In the genomic region with DNA sequence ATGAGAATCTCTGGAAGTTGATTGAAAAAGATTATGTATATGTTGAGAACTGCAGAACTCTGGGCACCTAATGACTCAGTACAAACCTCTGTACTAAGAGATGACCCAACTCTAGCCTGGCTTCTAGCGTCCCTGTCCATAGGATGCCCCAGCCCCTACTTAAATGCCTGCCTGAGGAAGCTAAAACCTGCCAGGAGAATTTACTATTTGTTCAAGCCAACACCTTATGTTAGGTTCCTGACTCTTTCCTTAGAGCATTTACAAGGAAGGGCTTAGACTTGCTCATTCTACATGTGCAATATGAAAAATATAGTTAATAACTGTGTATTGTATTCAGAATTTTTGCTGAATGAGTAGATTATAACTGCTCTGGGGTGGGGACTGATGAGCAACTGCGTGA, we compare ENCODE assay signal across 1 cellular context.
TF ChIP-seq lines count a peak whose summit lies in the region.

No MANE protein-coding gene starts in this region.

TF ChIP-seq in HepG2, 621 proteins besides CTCF, POLR2A, EP300 and RAD21 (continued from another document):
- TF ChIP-seq, protein P1, sequence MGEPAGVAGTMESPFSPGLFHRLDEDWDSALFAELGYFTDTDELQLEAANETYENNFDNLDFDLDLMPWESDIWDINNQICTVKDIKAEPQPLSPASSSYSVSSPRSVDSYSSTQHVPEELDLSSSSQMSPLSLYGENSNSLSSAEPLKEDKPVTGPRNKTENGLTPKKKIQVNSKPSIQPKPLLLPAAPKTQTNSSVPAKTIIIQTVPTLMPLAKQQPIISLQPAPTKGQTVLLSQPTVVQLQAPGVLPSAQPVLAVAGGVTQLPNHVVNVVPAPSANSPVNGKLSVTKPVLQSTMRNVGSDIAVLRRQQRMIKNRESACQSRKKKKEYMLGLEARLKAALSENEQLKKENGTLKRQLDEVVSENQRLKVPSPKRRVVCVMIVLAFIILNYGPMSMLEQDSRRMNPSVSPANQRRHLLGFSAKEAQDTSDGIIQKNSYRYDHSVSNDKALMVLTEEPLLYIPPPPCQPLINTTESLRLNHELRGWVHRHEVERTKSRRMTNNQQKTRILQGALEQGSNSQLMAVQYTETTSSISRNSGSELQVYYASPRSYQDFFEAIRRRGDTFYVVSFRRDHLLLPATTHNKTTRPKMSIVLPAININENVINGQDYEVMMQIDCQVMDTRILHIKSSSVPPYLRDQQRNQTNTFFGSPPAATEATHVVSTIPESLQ (CRISPR knock-in tag; conservative IDR thresholded peaks at IDR 0.05): no peak
- TF ChIP-seq, protein P2, sequence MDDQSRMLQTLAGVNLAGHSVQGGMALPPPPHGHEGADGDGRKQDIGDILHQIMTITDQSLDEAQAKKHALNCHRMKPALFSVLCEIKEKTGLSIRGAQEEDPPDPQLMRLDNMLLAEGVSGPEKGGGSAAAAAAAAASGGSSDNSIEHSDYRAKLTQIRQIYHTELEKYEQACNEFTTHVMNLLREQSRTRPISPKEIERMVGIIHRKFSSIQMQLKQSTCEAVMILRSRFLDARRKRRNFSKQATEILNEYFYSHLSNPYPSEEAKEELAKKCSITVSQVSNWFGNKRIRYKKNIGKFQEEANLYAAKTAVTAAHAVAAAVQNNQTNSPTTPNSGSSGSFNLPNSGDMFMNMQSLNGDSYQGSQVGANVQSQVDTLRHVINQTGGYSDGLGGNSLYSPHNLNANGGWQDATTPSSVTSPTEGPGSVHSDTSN (CRISPR knock-in tag; IDR thresholded peaks at IDR 0.05; ENCODE audit: borderline replicate concordance): no peak
- TF ChIP-seq, protein P3, sequence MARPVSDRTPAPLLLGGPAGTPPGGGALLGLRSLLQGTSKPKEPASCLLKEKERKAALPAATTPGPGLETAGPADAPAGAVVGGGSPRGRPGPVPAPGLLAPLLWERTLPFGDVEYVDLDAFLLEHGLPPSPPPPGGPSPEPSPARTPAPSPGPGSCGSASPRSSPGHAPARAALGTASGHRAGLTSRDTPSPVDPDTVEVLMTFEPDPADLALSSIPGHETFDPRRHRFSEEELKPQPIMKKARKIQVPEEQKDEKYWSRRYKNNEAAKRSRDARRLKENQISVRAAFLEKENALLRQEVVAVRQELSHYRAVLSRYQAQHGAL (CRISPR knock-in tag; IDR thresholded peaks at IDR 0.05; ENCODE audit: not compliant biosample characterization): no peak
- no peak for TF ChIP-seq ZMYM4 (CRISPR knock-in tag; IDR thresholded peaks at IDR 0.05)
- TF ChIP-seq, protein P4, sequence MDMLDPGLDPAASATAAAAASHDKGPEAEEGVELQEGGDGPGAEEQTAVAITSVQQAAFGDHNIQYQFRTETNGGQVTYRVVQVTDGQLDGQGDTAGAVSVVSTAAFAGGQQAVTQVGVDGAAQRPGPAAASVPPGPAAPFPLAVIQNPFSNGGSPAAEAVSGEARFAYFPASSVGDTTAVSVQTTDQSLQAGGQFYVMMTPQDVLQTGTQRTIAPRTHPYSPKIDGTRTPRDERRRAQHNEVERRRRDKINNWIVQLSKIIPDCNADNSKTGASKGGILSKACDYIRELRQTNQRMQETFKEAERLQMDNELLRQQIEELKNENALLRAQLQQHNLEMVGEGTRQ (IDR thresholded peaks at IDR 0.05; ENCODE audit: low read depth, low read length): no peak
- TF ChIP-seq, protein P4 (CRISPR knock-in tag; IDR thresholded peaks at IDR 0.05; ENCODE audit: borderline replicate concordance): no peak
- TF ChIP-seq ZNF777 (CRISPR knock-in tag; IDR thresholded peaks at IDR 0.05): no peak
- TF ChIP-seq, protein P5, sequence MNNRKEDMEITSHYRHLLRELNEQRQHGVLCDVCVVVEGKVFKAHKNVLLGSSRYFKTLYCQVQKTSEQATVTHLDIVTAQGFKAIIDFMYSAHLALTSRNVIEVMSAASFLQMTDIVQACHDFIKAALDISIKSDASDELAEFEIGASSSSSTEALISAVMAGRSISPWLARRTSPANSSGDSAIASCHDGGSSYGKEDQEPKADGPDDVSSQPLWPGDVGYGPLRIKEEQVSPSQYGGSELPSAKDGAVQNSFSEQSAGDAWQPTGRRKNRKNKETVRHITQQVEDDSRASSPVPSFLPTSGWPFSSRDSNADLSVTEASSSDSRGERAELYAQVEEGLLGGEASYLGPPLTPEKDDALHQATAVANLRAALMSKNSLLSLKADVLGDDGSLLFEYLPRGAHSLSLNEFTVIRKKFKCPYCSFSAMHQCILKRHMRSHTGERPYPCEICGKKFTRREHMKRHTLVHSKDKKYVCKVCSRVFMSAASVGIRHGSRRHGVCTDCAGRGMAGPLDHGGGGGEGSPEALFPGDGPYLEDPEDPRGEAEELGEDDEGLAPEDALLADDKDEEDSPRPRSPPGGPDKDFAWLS (CRISPR knock-in tag; IDR thresholded peaks at IDR 0.05; ENCODE audit: borderline replicate concordance): no peak
- TF ChIP-seq, protein P6, sequence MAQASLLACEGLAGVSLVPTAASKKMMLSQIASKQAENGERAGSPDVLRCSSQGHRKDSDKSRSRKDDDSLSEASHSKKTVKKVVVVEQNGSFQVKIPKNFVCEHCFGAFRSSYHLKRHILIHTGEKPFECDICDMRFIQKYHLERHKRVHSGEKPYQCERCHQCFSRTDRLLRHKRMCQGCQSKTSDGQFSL (CRISPR knock-in tag; IDR thresholded peaks at IDR 0.05): no peak
- no peak for TF ChIP-seq U2AF1 (optimal IDR thresholded peaks at IDR 0.05; ENCODE audit: low read depth, low read length)
- TF ChIP-seq PRMT3 (CRISPR knock-in tag; IDR thresholded peaks at IDR 0.05; ENCODE audit: borderline replicate concordance, low read depth): no peak
- TF ChIP-seq MBNL3 (CRISPR knock-in tag; conservative IDR thresholded peaks at IDR 0.05): no peak
- no peak for TF ChIP-seq KAT7 (CRISPR knock-in tag; IDR thresholded peaks at IDR 0.05; ENCODE audit: borderline replicate concordance)
- TF ChIP-seq POLR2AphosphoS5 (IDR thresholded peaks at IDR 0.05; ENCODE audit: low read depth, low read length): no peak
- TF ChIP-seq ZNF446 (CRISPR knock-in tag; IDR thresholded peaks at IDR 0.05): no peak
